ENCODE assay signal across 17 cellular contexts in genomic region chr15:69797615-69798014, GRCh38.
DNase-seq lines count a peak whose midpoint lies in the region; ATAC-seq and TF ChIP-seq lines count a peak whose summit lies in the region.
"Had no signal": no experiment of that assay in that cellular context is flagged by ENCODE, and none has a peak within 500 bp of the region (broad histone marks: within the 10 kb centered on the region; RNA-seq: fewer than 3 reads in every experiment).

No MANE protein-coding gene starts in this region.

- intact Hi-C loops in ascending aorta (cut with DNase I), result loop anchor here (10.0 kb wide), 1 partner anchor 243 kb away; no protein-coding TSS in a partner anchor

- TF ChIP-seq CTCF in ascending aorta (IDR thresholded peaks at IDR 0.05) (no peak), neutrophil (IDR thresholded peaks at IDR 0.05) (no peak)

- ATAC-seq in stimulated activated effector memory CD8-positive, alpha-beta T cell treated with anti-CD3 and anti-CD28 coated beads, Interleukin-12 subunit alpha, Interleukin-12 subunit beta, amount 100 ng/mL, for 72 hours, result no peak
- ATAC-seq in HG03469 (IDR thresholded peaks at IDR 0.05; ENCODE audit: unreplicated experiment), result no peak
- ATAC-seq: GM23338, HepG2 had no signal

- no peaks in the 10 kb centered on the region for H3K27me3 ChIP-seq in ascending aorta
- no peaks in the 10 kb centered on the region for H3K27me3 ChIP-seq in neutrophil
- H3K27me3 ChIP-seq: BE2C had no signal

- peaks cover 7% of the 10 kb centered on the region for H3K4me1 Mint-ChIP-seq in stimulated activated effector memory CD8-positive, alpha-beta T cell treated with anti-CD3 and anti-CD28 coated beads, Interleukin-12 subunit alpha, Interleukin-12 subunit beta, amount 100 ng/mL, for 72 hours
- H3K4me1 Mint-ChIP-seq: CD4-positive, CD25-positive, alpha-beta regulatory T cell had no signal

- no peaks in the 10 kb centered on the region for H3K36me3 Mint-ChIP-seq in stimulated activated effector memory CD8-positive, alpha-beta T cell treated with anti-CD3 and anti-CD28 coated beads, Interleukin-12 subunit alpha, Interleukin-12 subunit beta, amount 100 ng/mL, for 72 hours
- H3K36me3 Mint-ChIP-seq: CD4-positive, CD25-positive, alpha-beta regulatory T cell; IgD-negative memory B cell had no signal

- H3K27ac ChIP-seq in ascending aorta, result peak overlapping the region; percentile 35 to 41
- peak overlapping the region; percentile 95 for H3K27ac ChIP-seq in neutrophil

- no peaks in the 10 kb centered on the region for H3K36me3 ChIP-seq in ascending aorta
- H3K36me3 ChIP-seq in neutrophil, result no peaks in the 10 kb centered on the region
- H3K36me3 ChIP-seq: BE2C had no signal

- H3K9me3 Mint-ChIP-seq in stimulated activated effector memory CD8-positive, alpha-beta T cell treated with anti-CD3 and anti-CD28 coated beads, Interleukin-12 subunit alpha, Interleukin-12 subunit beta, amount 100 ng/mL, for 72 hours, result no peaks in the 10 kb centered on the region
- H3K9me3 Mint-ChIP-seq: GM23338, HFFc6, IgD-negative memory B cell had no signal

- DNase-seq in ascending aorta (ENCODE audit: low spot score in 2 of 2) (no peak), NCI-H2171 treated with DMSO at 0.1 percent for 48 hours (lab: John Stamatoyannopoulos, UW) (no peak), OCI-M1 (lab: John Stamatoyannopoulos, UW) (no peak), cortex of kidney (lab: John Stamatoyannopoulos, UW) (no peak)
- no peak for DNase-seq in stimulated activated effector memory CD8-positive, alpha-beta T cell treated with anti-CD3 and anti-CD28 coated beads, Interleukin-12 subunit alpha, Interleukin-12 subunit beta, amount 100 ng/mL, for 72 hours (ENCODE audit: low spot score in 2 of 2)
- DNase-seq: ACHN; BE2C; C1 segment of cervical spinal cord; Caco-2; CD4-positive, CD25-positive, alpha-beta regulatory T cell; HCEC 1CT; HFFc6 had no signal

- H3K4me3 ChIP-seq in ascending aorta (no peak overlapping the region), neutrophil (ENCODE audit: low read depth in 1 of 2, low read length in 1 of 2) (peak overlapping the region in 1 of 2 experiments; percentile 18)
- H3K4me3 ChIP-seq: GM23338 had no signal

- H3K4me3 Mint-ChIP-seq in stimulated activated effector memory CD8-positive, alpha-beta T cell treated with anti-CD3 and anti-CD28 coated beads, Interleukin-12 subunit alpha, Interleukin-12 subunit beta, amount 100 ng/mL, for 72 hours, result no peak overlapping the region
- H3K4me3 Mint-ChIP-seq: CD4-positive, CD25-positive, alpha-beta regulatory T cell; GM23338; HFFc6; IgD-negative memory B cell had no signal

- H3K9me3 ChIP-seq in ascending aorta (no peaks in the 10 kb centered on the region), neutrophil (no peaks in the 10 kb centered on the region)
- H3K9me3 ChIP-seq: BE2C, Caco-2 had no signal

- peak overlapping the region; percentile 54 for H3K27ac Mint-ChIP-seq in stimulated activated effector memory CD8-positive, alpha-beta T cell treated with anti-CD3 and anti-CD28 coated beads, Interleukin-12 subunit alpha, Interleukin-12 subunit beta, amount 100 ng/mL, for 72 hours
- H3K27ac Mint-ChIP-seq: GM23338, HFFc6, IgD-negative memory B cell had no signal

- H3K4me1 ChIP-seq in ascending aorta, result peaks cover 0 to 28% of the 10 kb centered on the region in 2 donors
- H3K4me1 ChIP-seq in neutrophil (ENCODE audit: control insufficient read depth in 1 of 2, insufficient read depth in 1 of 2, low read depth in 1 of 2, low read length in 1 of 2), result peaks cover 41 to 42% of the 10 kb centered on the region in 2 experiments
- H3K4me1 ChIP-seq: BE2C had no signal
